In the genomic region with DNA sequence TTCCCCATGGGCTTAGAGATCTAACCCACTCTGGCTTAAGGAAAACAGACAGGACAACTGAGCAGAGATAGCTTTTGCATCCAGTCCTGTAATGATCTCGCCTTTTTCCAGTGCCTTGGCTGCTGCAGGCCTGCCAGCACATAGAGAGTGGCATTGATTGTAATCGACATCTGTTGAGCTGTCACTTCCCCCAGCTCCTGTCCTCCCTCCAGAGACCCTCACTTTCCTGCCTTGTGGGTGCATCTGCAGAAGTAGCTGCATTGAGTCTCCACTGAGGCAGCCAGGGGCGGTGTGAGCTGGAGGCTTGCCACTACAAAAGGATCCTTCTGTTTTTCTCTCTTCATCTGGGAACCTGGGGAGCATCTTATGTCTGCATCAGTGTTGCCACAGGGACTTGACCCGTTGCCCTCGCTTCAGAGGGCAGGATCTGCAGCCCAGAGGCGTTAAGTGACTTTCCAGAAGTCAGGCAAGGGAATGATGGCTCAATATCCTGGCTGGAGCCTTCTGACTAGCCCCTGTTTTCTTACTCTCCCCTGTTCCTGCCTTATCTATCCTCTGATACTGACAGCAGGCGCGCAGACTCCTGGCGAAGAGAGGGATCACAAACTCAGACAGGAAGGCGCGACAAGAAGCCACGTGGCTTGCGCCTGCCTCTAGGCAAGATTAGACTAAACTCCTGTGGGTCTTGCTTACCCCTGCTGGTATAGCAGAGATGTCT, we compare ENCODE assay signal across 2 cellular contexts.
TF ChIP-seq lines count a peak whose summit lies in the region.

No MANE protein-coding gene starts in this region.

TF ChIP-seq in SK-N-SH, 30 proteins besides CTCF, POLR2A, EP300 and RAD21 (continued from another document):
- TF ChIP-seq IRF3 (IDR thresholded peaks at IDR 0.05; ENCODE audit: low read depth, low read length) (no peak), RXRA (IDR thresholded peaks at IDR 0.05; ENCODE audit: borderline replicate concordance, low read depth) (no peak), YY1 (IDR thresholded peaks at IDR 0.05; ENCODE audit: low read depth) (no peak), MXI1 (IDR thresholded peaks at IDR 0.05; ENCODE audit: low read depth, low read length) (peak; percentile 87), FOXJ3 (CRISPR knock-in tag; IDR thresholded peaks at IDR 0.05) (no peak; the same call in 1 of the 2 replicates), RCOR1 (IDR thresholded peaks at IDR 0.05; ENCODE audit: low read length) (peak; percentile 40; the same call in 1 of the 2 replicates), JUND (IDR thresholded peaks at IDR 0.05) (no peak), NRF1 (IDR thresholded peaks at IDR 0.05; ENCODE audit: low read depth, low read length) (peak; percentile 44), SMC3 (IDR thresholded peaks at IDR 0.05; ENCODE audit: low read depth, low read length) (0 out of 2 replicates have a peak, but pooled peaks have one; percentile 6), TCF12 (IDR thresholded peaks at IDR 0.05) (peak; percentile 13; the same call in 1 of the 2 replicates), TAF1 (IDR thresholded peaks at IDR 0.05; ENCODE audit: borderline replicate concordance, low read depth, low read length) (no peak), POLR2AphosphoS5 (IDR thresholded peaks at IDR 0.05; ENCODE audit: low read depth, low read length) (no peak)
- TF ChIP-seq, protein P1, sequence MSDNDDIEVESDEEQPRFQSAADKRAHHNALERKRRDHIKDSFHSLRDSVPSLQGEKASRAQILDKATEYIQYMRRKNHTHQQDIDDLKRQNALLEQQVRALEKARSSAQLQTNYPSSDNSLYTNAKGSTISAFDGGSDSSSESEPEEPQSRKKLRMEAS (IDR thresholded peaks at IDR 0.05; ENCODE audit: low read depth): 0 out of 2 replicates have a peak, but pooled peaks have one; percentile 13
- TF ChIP-seq, protein P2, sequence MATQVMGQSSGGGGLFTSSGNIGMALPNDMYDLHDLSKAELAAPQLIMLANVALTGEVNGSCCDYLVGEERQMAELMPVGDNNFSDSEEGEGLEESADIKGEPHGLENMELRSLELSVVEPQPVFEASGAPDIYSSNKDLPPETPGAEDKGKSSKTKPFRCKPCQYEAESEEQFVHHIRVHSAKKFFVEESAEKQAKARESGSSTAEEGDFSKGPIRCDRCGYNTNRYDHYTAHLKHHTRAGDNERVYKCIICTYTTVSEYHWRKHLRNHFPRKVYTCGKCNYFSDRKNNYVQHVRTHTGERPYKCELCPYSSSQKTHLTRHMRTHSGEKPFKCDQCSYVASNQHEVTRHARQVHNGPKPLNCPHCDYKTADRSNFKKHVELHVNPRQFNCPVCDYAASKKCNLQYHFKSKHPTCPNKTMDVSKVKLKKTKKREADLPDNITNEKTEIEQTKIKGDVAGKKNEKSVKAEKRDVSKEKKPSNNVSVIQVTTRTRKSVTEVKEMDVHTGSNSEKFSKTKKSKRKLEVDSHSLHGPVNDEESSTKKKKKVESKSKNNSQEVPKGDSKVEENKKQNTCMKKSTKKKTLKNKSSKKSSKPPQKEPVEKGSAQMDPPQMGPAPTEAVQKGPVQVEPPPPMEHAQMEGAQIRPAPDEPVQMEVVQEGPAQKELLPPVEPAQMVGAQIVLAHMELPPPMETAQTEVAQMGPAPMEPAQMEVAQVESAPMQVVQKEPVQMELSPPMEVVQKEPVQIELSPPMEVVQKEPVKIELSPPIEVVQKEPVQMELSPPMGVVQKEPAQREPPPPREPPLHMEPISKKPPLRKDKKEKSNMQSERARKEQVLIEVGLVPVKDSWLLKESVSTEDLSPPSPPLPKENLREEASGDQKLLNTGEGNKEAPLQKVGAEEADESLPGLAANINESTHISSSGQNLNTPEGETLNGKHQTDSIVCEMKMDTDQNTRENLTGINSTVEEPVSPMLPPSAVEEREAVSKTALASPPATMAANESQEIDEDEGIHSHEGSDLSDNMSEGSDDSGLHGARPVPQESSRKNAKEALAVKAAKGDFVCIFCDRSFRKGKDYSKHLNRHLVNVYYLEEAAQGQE (IDR thresholded peaks at IDR 0.05; ENCODE audit: low read depth, low read length): no peak

TF ChIP-seq in SK-N-SH treated with all-trans-retinoic acid at 6 μM for 48 hours, 23 proteins besides CTCF, POLR2A, EP300 and RAD21 (continued from another document):
- no peak for TF ChIP-seq CSRNP3 (CRISPR knock-in tag; IDR thresholded peaks at IDR 0.05)
